Comparison of ENCODE assay signal across 19 cellular contexts in genomic region chr6:8079116-8079515, GRCh38.
"Had no signal": no experiment of that assay in that cellular context is flagged by ENCODE, and none has a peak within 500 bp of the region (broad histone marks: within the 10 kb centered on the region; RNA-seq: fewer than 3 reads in every experiment).

No MANE protein-coding gene starts in this region.

- H3K4me3 ChIP-seq: ascending aorta, colonic mucosa, lower lobe of right lung, tibial artery had no signal

- ATAC-seq: activated T-cell treated with anti-CD3 and anti-CD28 coated beads, Interleukin-2, amount 50 U/mL, for 72 hours; left cardiac atrium; natural killer cell; stimulated activated naive CD8-positive, alpha-beta T cell treated with anti-CD3 and anti-CD28 coated beads, Interleukin-15, Interleukin-2, amounts not matched to agents 100 U/mL and 50 U/mL, for 24 hours had no signal

- DNase-seq: activated CD4-positive, alpha-beta T cell treated with anti-CD3 and anti-CD28 coated beads for 1 hour; activated CD4-positive, alpha-beta T cell treated with anti-CD3 and anti-CD28 coated beads, Interleukin-2, amount 50 U/mL, for 4 hours; activated effector memory CD4-positive, alpha-beta T cell treated with anti-CD3 and anti-CD28 coated beads, Interleukin-2, amount 50 U/mL, for 16 hours; activated naive CD4-positive, alpha-beta T cell treated with anti-CD3 and anti-CD28 coated beads, Interleukin-2, amount 50 U/mL, for 16 hours; activated T-cell treated with anti-CD3 and anti-CD28 coated beads, Interleukin-2, amount 50 U/mL, for 72 hours; colonic mucosa; endodermal cell; head of caudate nucleus; left cardiac atrium; lower lobe of right lung; natural killer cell; posterior cingulate gyrus; stimulated activated CD4-positive, alpha-beta T cell treated with anti-CD3 and anti-CD28 coated beads, Interleukin-12 subunit alpha, Interleukin-12 subunit beta, amount 100 ng/mL, for 4 hours; stimulated activated CD4-positive, alpha-beta T cell treated with anti-CD3 and anti-CD28 coated beads, Interleukin-1b, Interleukin-23, amount 100 ng/mL, for 48 hours; stimulated activated naive CD8-positive, alpha-beta T cell treated with anti-CD3 and anti-CD28 coated beads, Interleukin-15, Interleukin-2, amounts not matched to agents 100 U/mL and 50 U/mL, for 24 hours; substantia nigra; tibial artery; WERI-Rb-1 had no signal
